Comparison of ENCODE assay signal across 13 cellular contexts in the genomic region with DNA sequence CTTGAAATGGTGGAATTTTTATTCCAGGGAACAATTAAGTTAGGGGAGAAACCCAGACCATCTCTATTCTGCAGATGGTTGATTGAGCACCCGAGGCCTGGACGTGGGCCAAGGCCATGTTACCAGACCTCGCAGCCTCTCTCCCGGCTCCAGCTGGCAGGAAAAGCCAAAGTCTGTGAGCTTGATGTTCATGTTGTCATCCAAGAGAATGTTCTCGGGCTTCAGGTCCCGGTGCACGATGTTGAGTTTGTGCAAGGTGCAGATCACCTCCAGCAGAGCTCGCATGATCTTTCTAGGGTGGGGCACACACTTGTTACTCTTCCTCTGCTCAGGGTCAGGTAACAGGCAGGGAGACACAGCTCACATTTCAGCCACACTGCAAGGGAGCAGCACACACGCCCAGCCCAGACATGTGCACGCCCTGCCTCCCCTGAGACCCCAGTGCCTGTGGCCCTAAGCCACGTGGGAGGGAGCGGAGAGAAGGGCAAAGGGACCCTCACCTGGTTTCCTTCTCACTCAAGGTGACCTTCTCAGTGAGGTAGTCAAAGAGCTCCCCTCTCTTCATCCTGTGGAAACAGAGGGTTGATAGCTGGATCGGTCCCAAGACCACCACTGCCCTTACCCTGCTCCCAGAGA. TPM values are rescaled to one million over a fixed set of nuclear protein-coding genes. Genes with fewer than 3 reads are reported as not detected.
DNase-seq lines count a peak whose midpoint lies in the region; ATAC-seq and TF ChIP-seq lines count a peak whose summit lies in the region.
"Had no signal": no experiment of that assay in that cellular context is flagged by ENCODE, and none has a peak within 500 bp of the region (broad histone marks: within the 10 kb centered on the region; RNA-seq: fewer than 3 reads in every experiment).

No MANE protein-coding gene starts in this region.

- no peak for TF ChIP-seq CTCF in breast epithelium (IDR thresholded peaks at IDR 0.05)

- H3K27me3 ChIP-seq in breast epithelium, result no peaks in the 10 kb centered on the region

- peak; percentile 26 for DNase-seq in DMS153 treated with DMSO at 0.1 percent for 48 hours (lab: John Stamatoyannopoulos, UW; ENCODE audit: unreplicated experiment)
- DNase-seq in DMS153 (lab: John Stamatoyannopoulos, UW), result no peak
- DNase-seq in anterior cingulate cortex (lab: John Stamatoyannopoulos, UW), result peak in 48 of 58 donors; percentile 3 to 80 (median 44)
- peak; percentile 38 for DNase-seq in left kidney (ENCODE audit: low read depth, low spot score)
- DNase-seq in NCI-H187 treated with DMSO at 0.1 percent for 48 hours (lab: John Stamatoyannopoulos, UW), result no peak
- DNase-seq in breast epithelium (ENCODE audit: low spot score in 2 of 2), result no peak
- DNase-seq: activated B cell treated with CpG ODN at 0.5 μM for 24 hours, mesenchymal stem cell had no signal

- ATAC-seq in HG02840 (IDR thresholded peaks at IDR 0.05; ENCODE audit: low FRiP score, unreplicated experiment), result no peak
- ATAC-seq: esophagus mucosa, Panc1 had no signal

- H3K4me1 ChIP-seq in breast epithelium, result peaks cover 7 to 22% of the 10 kb centered on the region in 2 donors

- intact Hi-C loops in breast epithelium (cut with DNase I; ENCODE audit: low total_unique reads), result no loop called here

- H3K9me3 ChIP-seq in breast epithelium, result no peaks in the 10 kb centered on the region

- H3K36me3 ChIP-seq in breast epithelium, result no peaks in the 10 kb centered on the region

- H3K4me3 ChIP-seq in breast epithelium, result no peak overlapping the region

- TF ChIP-seq POLR2A in breast epithelium (IDR thresholded peaks at IDR 0.05), result no peak

- H3K27ac ChIP-seq in temporal lobe (ENCODE audit: low read depth, low read length), result peak overlapping the region; percentile 75
- H3K27ac ChIP-seq in breast epithelium, result no peak overlapping the region
- H3K27ac ChIP-seq: 22Rv1 had no signal

RNA-seq across cellular contexts. Expression of gene PHKG1, which starts 9.5 kb away (rescaled TPM):
- 2.5 TPM for total RNA-seq in temporal lobe
- total RNA-seq in breast epithelium, result 1 to 10 TPM; 2.6 to 4.3 (median 2.8) TPM

RNA-seq across cellular contexts. Expression of gene SUMF2, which starts 19.2 kb away (rescaled TPM):
- total RNA-seq in temporal lobe (35.7 TPM), breast epithelium (100 to 1,000 TPM; 123 to 131 (median 127) TPM)

RNA-seq across cellular contexts. Expression of gene CHCHD2, which starts 23.0 kb away (rescaled TPM):
- total RNA-seq in temporal lobe (119 TPM), breast epithelium (100 to 1,000 TPM; 327 to 371 (median 363) TPM)

RNA-seq across cellular contexts. Expression of gene CCT6A, which starts 31.7 kb away (rescaled TPM):
- 140 TPM for total RNA-seq in temporal lobe
- 100 to 1,000 TPM in 2 of 3 donors, 10 to 100 TPM in 1; 75.7 to 137 (median 112) TPM for total RNA-seq in breast epithelium

RNA-seq across cellular contexts. Expression of gene PSPH, which starts 32.0 kb away (rescaled TPM):
- 20.7 TPM for total RNA-seq in temporal lobe
- total RNA-seq in breast epithelium, result 10 to 100 TPM; 11.4 to 17.7 (median 14.4) TPM

Comparison
In these comparisons a context has a peak if more than half of its experiments do, and no peak if none do; other contexts are left out.
1. DNase-seq: peak in DMS153 treated with DMSO at 0.1 percent for 48 hours (single experiment), anterior cingulate cortex (48 of 58) and left kidney (single experiment); none in DMS153 (single experiment), NCI-H187 treated with DMSO at 0.1 percent for 48 hours (single experiment) and breast epithelium (0 of 2).